9 cellular contexts compared by ENCODE assay signal in genomic region chr15:77495806-77496589, GRCh38.
DNase-seq lines count a peak whose midpoint lies in the region; ATAC-seq and TF ChIP-seq lines count a peak whose summit lies in the region.
"Had no signal": no experiment of that assay in that cellular context is flagged by ENCODE, and none has a peak within 500 bp of the region (broad histone marks: within the 10 kb centered on the region; RNA-seq: fewer than 3 reads in every experiment).

No MANE protein-coding gene starts in this region.

- ATAC-seq in HG03571 (IDR thresholded peaks at IDR 0.05; ENCODE audit: unreplicated experiment): no peak

- TF ChIP-seq EP300 in tibial nerve (IDR thresholded peaks at IDR 0.05): no peak

- H3K27me3 ChIP-seq in tibial nerve (no peaks in the 10 kb centered on the region), H7 (ENCODE audit: control insufficient read depth, insufficient read depth, low read length) (no peaks in the 10 kb centered on the region)
- H3K27me3 ChIP-seq: foreskin keratinocyte had no signal

- H3K9me3 ChIP-seq in tibial nerve: no peaks in the 10 kb centered on the region

- WGBS in tibial nerve, 2 donors: 40 to 47% methylated on average over 11 of the region's 11 CpGs

- peak overlapping the region; percentile 6 to 87 (median 72) for H3K27ac ChIP-seq in tibial nerve
- H3K27ac ChIP-seq: foreskin keratinocyte had no signal

- no peaks in the 10 kb centered on the region for H3K36me3 ChIP-seq in tibial nerve
- H3K36me3 ChIP-seq in H7 (replicated peaks; ENCODE audit: control insufficient read depth, insufficient read depth, low read length): no peaks in the 10 kb centered on the region

- H3K36me3 Mint-ChIP-seq in endothelial cell (ENCODE audit: low read depth, unreplicated experiment): peaks cover 14% of the 10 kb centered on the region
- peaks cover 2% of the 10 kb centered on the region for H3K36me3 Mint-ChIP-seq in mesothelial cell of epicardium

- H3K4me3 ChIP-seq in tibial nerve: peak overlapping the region in 1 of 4 donors; percentile 21
- H3K4me3 ChIP-seq in H7 (ENCODE audit: insufficient read depth, low read depth, low read length): no peak overlapping the region

- no peak for TF ChIP-seq POLR2A in tibial nerve (IDR thresholded peaks at IDR 0.05)

- H3K9me3 Mint-ChIP-seq in endothelial cell (ENCODE audit: unreplicated experiment): no peaks in the 10 kb centered on the region
- H3K9me3 Mint-ChIP-seq in mesothelial cell of epicardium: no peaks in the 10 kb centered on the region

- peak overlapping the region; percentile 93 for H3K27ac Mint-ChIP-seq in endothelial cell (ENCODE audit: unreplicated experiment)
- H3K27ac Mint-ChIP-seq in mesothelial cell of epicardium: peak overlapping the region; percentile 93

- TF ChIP-seq CTCF in endothelial cell (IDR thresholded peaks at IDR 0.05; ENCODE audit: unreplicated experiment): no peak
- TF ChIP-seq CTCF in mesothelial cell of epicardium (IDR thresholded peaks at IDR 0.05; ENCODE audit: unreplicated experiment): no peak
- TF ChIP-seq CTCF in tibial nerve (IDR thresholded peaks at IDR 0.05): no peak

- H3K4me3 Mint-ChIP-seq in endothelial cell (ENCODE audit: unreplicated experiment): peak overlapping the region; percentile 29
- no peak overlapping the region for H3K4me3 Mint-ChIP-seq in mesothelial cell of epicardium

- H3K27me3 Mint-ChIP-seq in endothelial cell (ENCODE audit: unreplicated experiment) (peaks cover 9% of the 10 kb centered on the region), mesothelial cell of epicardium (ENCODE audit: low read depth) (no peaks in the 10 kb centered on the region)

- H3K4me1 ChIP-seq in tibial nerve: peaks cover 9 to 62% (median 36%) of the 10 kb centered on the region in 4 donors

- DNase-seq in RPMI7951 (ENCODE audit: low read depth) (peak; percentile 24), endothelial cell (ENCODE audit: low spot score) (peak; percentile 62), mesothelial cell of epicardium (ENCODE audit: low spot score in 2 of 2, unreplicated experiment in 2 of 2) (peak in 1 of 2 experiments; percentile 26), tibial nerve (ENCODE audit: low spot score in 2 of 2) (no peak), H7 (no peak), HuH-7 (ENCODE audit: low spot score) (no peak)
- DNase-seq: DMS153 had no signal

- peaks cover 88% of the 10 kb centered on the region for H3K4me1 Mint-ChIP-seq in endothelial cell (ENCODE audit: unreplicated experiment)
- H3K4me1 Mint-ChIP-seq in mesothelial cell of epicardium: peaks cover 74% of the 10 kb centered on the region

Comparison
In these comparisons a context has a peak if more than half of its experiments do, and no peak if none do; other contexts are left out.
1. DNase-seq: peak in RPMI7951 (single experiment) and endothelial cell (single experiment); none in tibial nerve (0 of 2), H7 (single experiment) and HuH-7 (single experiment).